In genomic region chr12:24955853-24956252, GRCh38 we compare ENCODE assay signal across 25 cellular contexts.
"Had no signal": no experiment of that assay in that cellular context is flagged by ENCODE, and none has a peak within 500 bp of the region (broad histone marks: within the 10 kb centered on the region; RNA-seq: fewer than 3 reads in every experiment).

No MANE protein-coding gene starts in this region.

- H3K27me3 ChIP-seq: dorsolateral prefrontal cortex, esophagus muscularis mucosa, pancreas, suprapubic skin, tibial artery, upper lobe of left lung, vagina had no signal

- H3K4me1 ChIP-seq: esophagus muscularis mucosa, gastrocnemius medialis, heart right ventricle, pancreas, suprapubic skin, tibial artery, upper lobe of left lung, vagina had no signal

- H3K36me3 Mint-ChIP-seq: naive B cell; stimulated activated effector memory CD8-positive, alpha-beta T cell treated with anti-CD3 and anti-CD28 coated beads, Interleukin-12 subunit alpha, Interleukin-12 subunit beta, amount 100 ng/mL, for 72 hours had no signal

- H3K4me1 Mint-ChIP-seq: naive B cell, nephron had no signal

- ATAC-seq: gastrocnemius medialis, heart right ventricle, pancreas, right cardiac atrium had no signal

- H3K9me3 ChIP-seq: esophagus muscularis mucosa, gastrocnemius medialis, pancreas, suprapubic skin, tibial artery, upper lobe of left lung, vagina had no signal

- H3K27ac Mint-ChIP-seq: naive B cell; nephron; progenitor cell of endocrine pancreas; stimulated activated effector memory CD8-positive, alpha-beta T cell treated with anti-CD3 and anti-CD28 coated beads, Interleukin-12 subunit alpha, Interleukin-12 subunit beta, amount 100 ng/mL, for 72 hours had no signal

- H3K4me3 Mint-ChIP-seq: naive B cell; nephron; stimulated activated effector memory CD8-positive, alpha-beta T cell treated with anti-CD3 and anti-CD28 coated beads, Interleukin-12 subunit alpha, Interleukin-12 subunit beta, amount 100 ng/mL, for 72 hours had no signal

- H3K4me3 ChIP-seq: dorsolateral prefrontal cortex, esophagus muscularis mucosa, gastrocnemius medialis, heart right ventricle, pancreas, smooth muscle cell, suprapubic skin, tibial artery, upper lobe of left lung, vagina had no signal

- FAIRE-seq: islet of Langerhans, pancreas had no signal

- DNase-seq: cortex of kidney; dorsolateral prefrontal cortex; effector memory CD4-positive, alpha-beta T cell; gastrocnemius medialis; heart right ventricle; hypothalamus; kidney glomerular epithelial cell; mesendoderm; naive B cell; occipital lobe; pancreas; stimulated activated CD4-positive, alpha-beta T cell treated with anti-CD3 and anti-CD28 coated beads, Interleukin-4, amount 100 ng/mL, for 1 hour; stimulated activated CD8-positive, alpha-beta memory T cell treated with anti-CD3 and anti-CD28 coated beads, Interleukin-4, amount 100 ng/mL, for 48 hours; tibial artery had no signal

- H3K27ac ChIP-seq: dorsolateral prefrontal cortex, epithelial cell of prostate, esophagus muscularis mucosa, gastrocnemius medialis, heart right ventricle, pancreas, suprapubic skin, tibial artery, upper lobe of left lung, vagina had no signal

- H3K9me3 Mint-ChIP-seq: naive B cell; nephron; stimulated activated effector memory CD8-positive, alpha-beta T cell treated with anti-CD3 and anti-CD28 coated beads, Interleukin-12 subunit alpha, Interleukin-12 subunit beta, amount 100 ng/mL, for 72 hours had no signal

- H3K4me2 ChIP-seq: smooth muscle cell had no signal

- H3K36me3 ChIP-seq: esophagus muscularis mucosa, gastrocnemius medialis, heart right ventricle, pancreas, suprapubic skin, tibial artery, upper lobe of left lung, vagina had no signal
